Comparison of ENCODE assay signal across 23 cellular contexts in genomic region chr13:50509167-50509566, GRCh38.
"Had no signal": no experiment of that assay in that cellular context is flagged by ENCODE, and none has a peak within 500 bp of the region (broad histone marks: within the 10 kb centered on the region; RNA-seq: fewer than 3 reads in every experiment).

No MANE protein-coding gene starts in this region.

- H3K36me3 ChIP-seq: esophagus squamous epithelium, heart right ventricle, right atrium auricular region, spleen, thoracic aorta, tibial nerve, upper lobe of left lung had no signal

- H3K9me3 Mint-ChIP-seq: natural killer cell; stimulated activated memory B cell treated with anti-CD40 and anti-IgM and Interleukin-4, amounts not matched to agents 10 μg/mL and 1 μg/mL and 100 μg/mL, for 72 hours had no signal

- H3K27ac Mint-ChIP-seq: memory B cell; natural killer cell; progenitor cell of endocrine pancreas; stimulated activated memory B cell treated with anti-CD40 and anti-IgM and Interleukin-4, amounts not matched to agents 10 μg/mL and 1 μg/mL and 100 μg/mL, for 72 hours; stimulated activated naive CD8-positive, alpha-beta T cell treated with anti-CD3 and anti-CD28 coated beads, Interleukin-15, Interleukin-2, amounts not matched to agents 100 ng/mL and 50 ng/mL, for 24 hours had no signal

- DNase-seq: dorsolateral prefrontal cortex; effector CD8-positive, alpha-beta T cell; erythroblast; esophagus squamous epithelium; foreskin melanocyte; glutamatergic neuron; heart right ventricle; hippocampal formation; natural killer cell; spleen; stimulated activated CD4-positive, alpha-beta T cell treated with anti-CD3 and anti-CD28 coated beads, Interleukin-4, amount 100 ng/mL, for 4 hours; upper lobe of left lung had no signal

- H3K9me3 ChIP-seq: right atrium auricular region, thoracic aorta, tibial nerve, upper lobe of left lung had no signal

- ATAC-seq: heart right ventricle; left lobe of liver; natural killer cell; stimulated activated memory B cell treated with anti-CD40 and anti-IgM and Interleukin-4, amounts not matched to agents 10 μg/mL and 1 μg/mL and 100 μg/mL, for 72 hours had no signal

- H3K4me3 ChIP-seq: dorsolateral prefrontal cortex, esophagus squamous epithelium, heart right ventricle, lung, right atrium auricular region, skin epidermis, spleen, thoracic aorta, tibial nerve, upper lobe of left lung had no signal

- H3K27ac ChIP-seq: dorsolateral prefrontal cortex, esophagus squamous epithelium, heart right ventricle, parathyroid adenoma, right atrium auricular region, skin epidermis, spleen, thoracic aorta, tibial nerve, upper lobe of left lung had no signal

- H3K27me3 Mint-ChIP-seq: memory B cell; progenitor cell of endocrine pancreas; stimulated activated memory B cell treated with anti-CD40 and anti-IgM and Interleukin-4, amounts not matched to agents 10 μg/mL and 1 μg/mL and 100 μg/mL, for 72 hours; stimulated activated naive CD8-positive, alpha-beta T cell treated with anti-CD3 and anti-CD28 coated beads, Interleukin-15, Interleukin-2, amounts not matched to agents 100 ng/mL and 50 ng/mL, for 24 hours had no signal

- H3K27me3 ChIP-seq: dorsolateral prefrontal cortex, esophagus squamous epithelium, heart right ventricle, right atrium auricular region, spleen, tibial nerve, upper lobe of left lung had no signal

- H3K9ac ChIP-seq: parathyroid adenoma had no signal

- H3K4me3 Mint-ChIP-seq: memory B cell; natural killer cell; stimulated activated memory B cell treated with anti-CD40 and anti-IgM and Interleukin-4, amounts not matched to agents 10 μg/mL and 1 μg/mL and 100 μg/mL, for 72 hours; stimulated activated naive CD8-positive, alpha-beta T cell treated with anti-CD3 and anti-CD28 coated beads, Interleukin-15, Interleukin-2, amounts not matched to agents 100 ng/mL and 50 ng/mL, for 24 hours had no signal

- H3K79me2 ChIP-seq: parathyroid adenoma had no signal

- H3K36me3 Mint-ChIP-seq: natural killer cell; stimulated activated memory B cell treated with anti-CD40 and anti-IgM and Interleukin-4, amounts not matched to agents 10 μg/mL and 1 μg/mL and 100 μg/mL, for 72 hours had no signal

- H2AFZ ChIP-seq: parathyroid adenoma had no signal

- H3K4me1 Mint-ChIP-seq: natural killer cell had no signal
